ENCODE assay signal across 8 cellular contexts in genomic region chr2:89968567-89968966, GRCh38.
DNase-seq lines count a peak whose midpoint lies in the region; ATAC-seq lines count a peak whose summit lies in the region.
"Not testable (repeated sequence)": the region's sequence is repeated elsewhere in the genome, so short reads cannot be mapped to it uniquely, and the experiment has no call there.

No MANE protein-coding gene starts in this region.

- not testable (repeated sequence) for H3K36me3 Mint-ChIP-seq in stimulated activated naive B cell treated with anti-CD40 and anti-IgM and Interleukin-4, amounts not matched to agents 10 μg/mL and 1 μg/mL and 100 μg/mL, for 72 hours

- not testable (repeated sequence) for H3K4me3 Mint-ChIP-seq in stimulated activated naive B cell treated with anti-CD40 and anti-IgM and Interleukin-4, amounts not matched to agents 10 μg/mL and 1 μg/mL and 100 μg/mL, for 72 hours

- H3K9me3 Mint-ChIP-seq in stimulated activated naive B cell treated with anti-CD40 and anti-IgM and Interleukin-4, amounts not matched to agents 10 μg/mL and 1 μg/mL and 100 μg/mL, for 72 hours = not testable (repeated sequence)

- H3K4me1 Mint-ChIP-seq in stimulated activated naive B cell treated with anti-CD40 and anti-IgM and Interleukin-4, amounts not matched to agents 10 μg/mL and 1 μg/mL and 100 μg/mL, for 72 hours = peaks cover 0 to 11% of the 10 kb centered on the region in 2 donors

- not testable (repeated sequence) for H3K27me3 Mint-ChIP-seq in stimulated activated naive B cell treated with anti-CD40 and anti-IgM and Interleukin-4, amounts not matched to agents 10 μg/mL and 1 μg/mL and 100 μg/mL, for 72 hours

- peak; percentile 77 for ATAC-seq in GM18861 (IDR thresholded peaks at IDR 0.05; ENCODE audit: unreplicated experiment)
- peak; percentile 89 for ATAC-seq in GM19395 (IDR thresholded peaks at IDR 0.05; ENCODE audit: unreplicated experiment)
- peak; percentile 64 for ATAC-seq in GM21786 (IDR thresholded peaks at IDR 0.05; ENCODE audit: unreplicated experiment)
- ATAC-seq in HG02798 (IDR thresholded peaks at IDR 0.05; ENCODE audit: poor library complexity, unreplicated experiment) = peak; percentile 91
- ATAC-seq in HG03095 (IDR thresholded peaks at IDR 0.05; ENCODE audit: unreplicated experiment) = peak; percentile 75
- ATAC-seq in HG03442 (IDR thresholded peaks at IDR 0.05; ENCODE audit: unreplicated experiment) = peak; percentile 93
- ATAC-seq in stimulated activated naive B cell treated with anti-CD40 and anti-IgM and Interleukin-4, amounts not matched to agents 10 μg/mL and 1 μg/mL and 100 μg/mL, for 72 hours (replicated peaks) = peak; percentile 72 to 77

- not testable (repeated sequence) for H3K27ac Mint-ChIP-seq in stimulated activated naive B cell treated with anti-CD40 and anti-IgM and Interleukin-4, amounts not matched to agents 10 μg/mL and 1 μg/mL and 100 μg/mL, for 72 hours

- peak; percentile 12 for DNase-seq in SK-N-DZ (ENCODE audit: low spot score)
- DNase-seq in stimulated activated naive B cell treated with anti-CD40 and anti-IgM and Interleukin-4, amounts not matched to agents 10 μg/mL and 1 μg/mL and 100 μg/mL, for 72 hours = not testable (repeated sequence)
